12 cellular contexts compared by ENCODE assay signal in the genomic region with DNA sequence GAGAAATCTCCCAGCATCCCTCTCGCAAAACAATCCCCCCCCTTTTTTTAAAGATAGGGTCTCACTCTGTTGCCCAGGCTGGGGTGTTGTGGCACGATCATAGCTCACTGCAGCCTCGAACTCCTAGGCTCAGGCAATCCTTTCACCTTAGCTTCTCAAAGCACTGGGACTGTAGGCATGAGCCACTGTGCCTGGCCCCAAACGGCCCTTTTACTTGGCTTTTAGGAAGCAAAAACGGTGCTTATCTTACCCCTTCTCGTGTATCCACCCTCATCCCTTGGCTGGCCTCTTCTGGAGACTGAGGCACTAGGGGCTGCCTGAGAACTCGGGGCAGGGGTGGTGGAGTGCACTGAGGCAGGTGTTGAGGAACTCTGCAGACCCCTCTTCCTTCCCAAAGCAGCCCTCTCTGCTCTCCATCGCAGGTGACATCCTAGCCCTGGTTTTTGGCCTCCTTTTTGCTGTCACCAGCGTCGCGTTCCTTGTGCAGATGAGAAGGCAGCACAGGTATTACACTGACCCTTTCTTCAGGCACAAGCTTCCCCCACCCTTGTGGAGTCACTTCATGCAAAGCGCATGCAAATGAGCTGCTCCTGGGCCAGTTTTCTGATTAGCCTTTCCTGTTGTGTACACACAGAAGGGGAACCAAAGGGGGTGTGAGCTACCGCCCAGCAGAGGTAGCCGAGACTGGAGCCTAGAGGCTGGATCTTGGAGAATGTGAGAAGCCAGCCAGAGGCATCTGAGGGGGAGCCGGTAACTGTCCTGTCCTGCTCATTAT. TPM values are rescaled to one million over a fixed set of nuclear protein-coding genes. Genes with fewer than 3 reads are reported as not detected.
DNase-seq lines count a peak whose midpoint lies in the region; ATAC-seq and TF ChIP-seq lines count a peak whose summit lies in the region.
"Had no signal": no experiment of that assay in that cellular context is flagged by ENCODE, and none has a peak within 500 bp of the region (broad histone marks: within the 10 kb centered on the region; RNA-seq: fewer than 3 reads in every experiment).

No MANE protein-coding gene starts in this region.

- no peaks in the 10 kb centered on the region for H3K9me3 ChIP-seq in cardiac muscle cell (ENCODE audit: low read depth)
- H3K9me3 ChIP-seq in heart right ventricle = no peaks in the 10 kb centered on the region
- H3K9me3 ChIP-seq in uterus = no peaks in the 10 kb centered on the region
- H3K9me3 ChIP-seq: upper lobe of right lung had no signal

- H3K27me3 ChIP-seq in cardiac muscle cell (no peaks in the 10 kb centered on the region), heart right ventricle (peaks cover 0 to 10% (median 0%) of the 10 kb centered on the region in 7 donors), uterus (no peaks in the 10 kb centered on the region)
- H3K27me3 ChIP-seq: upper lobe of right lung had no signal

- H3K27ac ChIP-seq in cardiac muscle cell (peak overlapping the region; percentile 31), heart right ventricle (no peak overlapping the region), uterus (peak overlapping the region; percentile 2 to 12)
- H3K27ac ChIP-seq: upper lobe of right lung had no signal

- H3K4me3 ChIP-seq in cardiac muscle cell (no peak overlapping the region), heart right ventricle (no peak overlapping the region), fibroblast of pulmonary artery (replicated peaks; ENCODE audit: low read depth, low read length) (no peak overlapping the region), uterus (no peak overlapping the region)
- H3K4me3 ChIP-seq: upper lobe of right lung had no signal

- intact Hi-C loops in heart right ventricle (cut with DNase I) = no loop called here
- intact Hi-C loops in uterus (cut with DNase I; ENCODE audit: low total_unique reads) = no loop called here

- DNase-seq in cardiac muscle cell (ENCODE audit: low read depth in 1 of 2, low spot score in 1 of 2) (peak in 1 of 2 donors; percentile 74), heart right ventricle (no peak), NCI-H1048 (lab: John Stamatoyannopoulos, UW) (peak; percentile 89), fibroblast of pulmonary artery (ENCODE audit: low read depth) (peak; percentile 65), uterus (no peak), inferior parietal cortex (ENCODE audit: extremely low spot score) (no peak), AG08395 (ENCODE audit: low spot score) (no peak)
- DNase-seq in activated T-cell treated with anti-CD3 and anti-CD28 coated beads, Interleukin-2, amount 50 U/mL, for 48 hours = no peak
- DNase-seq: activated CD4-positive, alpha-beta T cell treated with anti-CD3 and anti-CD28 coated beads for 48 hours; upper lobe of right lung had no signal

- H3K4me1 ChIP-seq in cardiac muscle cell (ENCODE audit: low read depth) (no peaks in the 10 kb centered on the region), heart right ventricle (peaks cover 7 to 31% (median 10%) of the 10 kb centered on the region in 9 donors), uterus (peaks cover 0 to 7% of the 10 kb centered on the region in 2 donors)

- TF ChIP-seq CTCF in cardiac muscle cell (IDR thresholded peaks at IDR 0.05; ENCODE audit: low read depth, low read length) = no peak
- TF ChIP-seq CTCF in heart right ventricle (IDR thresholded peaks at IDR 0.05) = no peak
- TF ChIP-seq CTCF in fibroblast of pulmonary artery (IDR thresholded peaks at IDR 0.05; ENCODE audit: low read length, missing control alignments) = no peak
- no peak for TF ChIP-seq CTCF in uterus (IDR thresholded peaks at IDR 0.05)

- peaks cover 33% of the 10 kb centered on the region for H3K36me3 ChIP-seq in cardiac muscle cell
- H3K36me3 ChIP-seq in heart right ventricle = peaks cover 0 to 45% (median 31%) of the 10 kb centered on the region in 9 donors
- no peaks in the 10 kb centered on the region for H3K36me3 ChIP-seq in uterus

- no peak for TF ChIP-seq POLR2A in uterus (IDR thresholded peaks at IDR 0.05)

- no peak for ATAC-seq in heart right ventricle
- ATAC-seq: upper lobe of right lung had no signal

- WGBS in heart right ventricle, 2 donors = 48 to 51% methylated on average over 15 of the region's 15 CpGs

RNA-seq across cellular contexts. Expression of gene CA9, which starts 6.8 kb away (rescaled TPM):
- total RNA-seq in cardiac muscle cell (2.4 and 3.1 TPM in 2 replicates), heart right ventricle (10 to 100 TPM in 1 of 10 donors, 1 to 10 TPM in 1, under 1 TPM in 3, not detected in 5; 0.20 to 13.2 (median 0.24) TPM), uterus (under 1 TPM in 1 of 4 donors, not detected in 3; 0.14 TPM)
- polyA plus RNA-seq in cardiac muscle cell (2.6 and 4.9 TPM in 2 replicates), heart right ventricle (1 to 10 TPM in 1 of 2 donors, not detected in 1; 1.0 TPM)
- total RNA-seq: A172, glomerular endothelial cell had no signal

RNA-seq across cellular contexts. Expression of gene TPM2, which starts 9.2 kb away (rescaled TPM):
- total RNA-seq in cardiac muscle cell (645 and 899 TPM in 2 replicates), heart right ventricle (100 to 1,000 TPM; 548 to 922 (median 784) TPM), uterus (1,000 to 10,000 TPM in 2 of 4 donors, 100 to 1,000 TPM in 2; 491 to 2,682 (median 829) TPM)
- polyA plus RNA-seq in cardiac muscle cell (761 and 1,591 TPM in 2 replicates), heart right ventricle (1,000 to 10,000 TPM in 1 of 2 donors, 100 to 1,000 TPM in 1; 597 to 1,940 TPM)

RNA-seq across cellular contexts. Expression of gene ARHGEF39, which starts 15.5 kb away (rescaled TPM):
- total RNA-seq in cardiac muscle cell (1.5 and 12.6 TPM in 2 replicates), heart right ventricle (under 1 TPM in 8 of 10 donors, not detected in 2; 0.09 to 0.85 (median 0.30) TPM), uterus (1 to 10 TPM in 3 of 4 donors, not detected in 1; 1.5 to 3.6 (median 2.4) TPM)
- polyA plus RNA-seq in cardiac muscle cell (5.6 and 36.9 TPM in 2 replicates), heart right ventricle (1 to 10 TPM in 1 of 2 donors, under 1 TPM in 1; 0.35 to 1.3 TPM)

RNA-seq across cellular contexts. Expression of gene CCDC107, which starts 22.4 kb away (rescaled TPM):
- total RNA-seq in cardiac muscle cell (26.5 and 29.3 TPM in 2 replicates), heart right ventricle (10 to 100 TPM; 37.9 to 54.0 (median 43.9) TPM), uterus (100 to 1,000 TPM in 1 of 4 donors, 10 to 100 TPM in 2, 1 to 10 TPM in 1; 9.0 to 120 (median 32.1) TPM)
- polyA plus RNA-seq in cardiac muscle cell (68.5 and 75.1 TPM in 2 replicates), heart right ventricle (100 to 1,000 TPM in 1 of 2 donors, 10 to 100 TPM in 1; 95.3 to 210 TPM)

RNA-seq across cellular contexts. Expression of gene RMRP, which starts 22.7 kb away (rescaled TPM):
- total RNA-seq in cardiac muscle cell (6,299 and 17,487 TPM in 2 replicates), heart right ventricle (over 10,000 TPM in 3 of 10 donors, 1,000 to 10,000 TPM in 7; 3,879 to 14,997 (median 5,788) TPM), uterus (over 10,000 TPM in 2 of 4 donors, 1,000 to 10,000 TPM in 2; 2,632 to 57,722 (median 9,015) TPM)
- polyA plus RNA-seq in cardiac muscle cell (not detected in 2 replicates), heart right ventricle (100 to 1,000 TPM in 1 of 2 donors, 10 to 100 TPM in 1; 14.9 to 476 TPM)

Comparison
In these comparisons a context has a peak if more than half of its experiments do, and no peak if none do; other contexts are left out.
1. H3K27ac ChIP-seq: peak in cardiac muscle cell (single experiment) and uterus (2 of 2); none in heart right ventricle (0 of 10).
2. DNase-seq: peak in NCI-H1048 (single experiment) and fibroblast of pulmonary artery (single experiment); none in heart right ventricle (0 of 2), uterus (0 of 2), inferior parietal cortex (single experiment), AG08395 (single experiment) and activated T-cell treated with anti-CD3 and anti-CD28 coated beads, Interleukin-2, amount 50 U/mL, for 48 hours (0 of 2).